Comparison of ENCODE assay signal across 19 cellular contexts in the genomic region with DNA sequence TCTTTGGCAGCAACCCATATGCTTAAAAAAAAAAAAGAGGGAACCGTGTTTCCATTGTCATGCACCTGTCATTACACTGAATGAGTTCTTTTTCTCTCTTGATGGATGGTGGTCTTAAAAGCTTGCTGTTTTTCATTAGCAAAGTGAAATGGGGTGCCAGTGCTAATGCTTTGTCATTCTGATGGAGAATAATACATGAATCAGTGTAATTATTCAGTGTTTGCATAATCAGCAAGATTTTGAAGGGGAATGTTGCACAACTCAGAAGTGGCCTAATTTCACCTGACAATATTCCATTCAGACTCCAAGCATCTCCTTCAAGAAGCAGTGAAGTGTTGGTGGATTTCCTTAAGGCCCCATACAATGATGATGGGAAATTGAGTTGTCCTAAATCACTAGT. TPM values are rescaled to one million over a fixed set of nuclear protein-coding genes. Genes with fewer than 3 reads are reported as not detected.
A peak's percentile ranks its signal among the peaks of the same experiment; 100 is the strongest.
DNase-seq lines count a peak whose midpoint lies in the region; ATAC-seq and TF ChIP-seq lines count a peak whose summit lies in the region.
"Had no signal": no experiment of that assay in that cellular context is flagged by ENCODE, and none has a peak within 500 bp of the region (broad histone marks: within the 10 kb centered on the region; RNA-seq: fewer than 3 reads in every experiment).

No MANE protein-coding gene starts in this region.

- peaks cover 21% of the 10 kb centered on the region for H3K4me1 ChIP-seq in GM23338 (ENCODE audit: insufficient read depth)
- peaks cover 50 to 64% of the 10 kb centered on the region in 2 experiments for H3K4me1 ChIP-seq in SK-N-SH (ENCODE audit: control insufficient read depth in 1 of 2, insufficient read depth in 2 of 2, low read depth in 1 of 2, low read length in 1 of 2)
- peaks cover 0 to 81% (median 56%) of the 10 kb centered on the region in 4 donors for H3K4me1 ChIP-seq in sigmoid colon

- H3F3A ChIP-seq in GM23338 (replicated peaks; ENCODE audit: low read depth) (no peaks in the 10 kb centered on the region), SK-N-SH (replicated peaks; ENCODE audit: insufficient read depth) (peaks cover 56% of the 10 kb centered on the region)

- H2AFZ ChIP-seq in GM23338: no peak overlapping the region
- no peak overlapping the region for H2AFZ ChIP-seq in SK-N-SH (ENCODE audit: low read depth)

- H3K79me2 ChIP-seq in GM23338 (replicated peaks; ENCODE audit: insufficient read depth) (peaks cover 52% of the 10 kb centered on the region), SK-N-SH (ENCODE audit: insufficient read depth) (peaks cover 99% of the 10 kb centered on the region)

- peaks cover 24% of the 10 kb centered on the region for H3K36me3 Mint-ChIP-seq in GM23338 (ENCODE audit: low read depth)
- H3K36me3 Mint-ChIP-seq in nephron progenitor cell (ENCODE audit: low read depth): peaks cover 53% of the 10 kb centered on the region
- H3K36me3 Mint-ChIP-seq: activated naive CD4-positive, alpha-beta T cell treated with anti-CD3 and anti-CD28 coated beads, Interleukin-2, amount 50 U/mL, for 72 hours; IgD-negative memory B cell; memory B cell; stimulated activated memory B cell treated with anti-CD40 and anti-IgM and Interleukin-4, amounts not matched to agents 10 μg/mL and 1 μg/mL and 100 μg/mL, for 72 hours had no signal

- no peaks in the 10 kb centered on the region for H3K27me3 ChIP-seq in GM23338 (ENCODE audit: insufficient read depth)
- no peaks in the 10 kb centered on the region for H3K27me3 ChIP-seq in SK-N-SH (ENCODE audit: insufficient read depth)
- no peaks in the 10 kb centered on the region for H3K27me3 ChIP-seq in sigmoid colon

- POLR2A ChIA-PET in SK-N-SH (lab: Yijun Ruan, JAX): no interaction called here

- H3K9me3 Mint-ChIP-seq in GM23338 (no peaks in the 10 kb centered on the region), nephron progenitor cell (no peaks in the 10 kb centered on the region)
- H3K9me3 Mint-ChIP-seq: activated naive CD4-positive, alpha-beta T cell treated with anti-CD3 and anti-CD28 coated beads, Interleukin-2, amount 50 U/mL, for 72 hours; IgD-negative memory B cell; memory B cell; stimulated activated memory B cell treated with anti-CD40 and anti-IgM and Interleukin-4, amounts not matched to agents 10 μg/mL and 1 μg/mL and 100 μg/mL, for 72 hours had no signal

- peaks cover 2% of the 10 kb centered on the region for H3K27me3 Mint-ChIP-seq in GM23338 (ENCODE audit: insufficient read depth, low read depth, poor library complexity)
- no peaks in the 10 kb centered on the region for H3K27me3 Mint-ChIP-seq in nephron progenitor cell (ENCODE audit: low read depth, poor library complexity)

- H3K27ac Mint-ChIP-seq in GM23338 (0 out of 2 replicates have a peak overlapping the region, but pooled peaks have one; percentile 56), nephron progenitor cell (no peak overlapping the region)
- H3K27ac Mint-ChIP-seq: activated naive CD4-positive, alpha-beta T cell treated with anti-CD3 and anti-CD28 coated beads, Interleukin-2, amount 50 U/mL, for 72 hours; IgD-negative memory B cell; memory B cell; stimulated activated memory B cell treated with anti-CD40 and anti-IgM and Interleukin-4, amounts not matched to agents 10 μg/mL and 1 μg/mL and 100 μg/mL, for 72 hours had no signal

- WGBS in SK-N-SH (ENCODE audit: low lambda C conversion rate): 13% methylated on average over 1 of the region's 1 CpG
- WGBS in sigmoid colon, 2 donors: 43 to 75% methylated on average over 1 of the region's 1 CpG

- no peak for ATAC-seq in GM23338
- ATAC-seq: activated naive CD4-positive, alpha-beta T cell treated with anti-CD3 and anti-CD28 coated beads, Interleukin-2, amount 50 U/mL, for 72 hours; stimulated activated memory B cell treated with anti-CD40 and anti-IgM and Interleukin-4, amounts not matched to agents 10 μg/mL and 1 μg/mL and 100 μg/mL, for 72 hours had no signal

- H3K4me2 ChIP-seq in GM23338: peak overlapping the region; percentile 41; the same call in 1 of the 2 replicates
- H3K4me2 ChIP-seq in SK-N-SH: 0 out of 2 replicates have a peak overlapping the region, but pooled peaks have one; percentile 9

- H4K20me1 ChIP-seq in GM23338 (replicated peaks; ENCODE audit: insufficient read depth) (peaks cover 5% of the 10 kb centered on the region), SK-N-SH (ENCODE audit: insufficient read depth) (peaks cover 84% of the 10 kb centered on the region)

- H3K36me3 ChIP-seq in GM23338 (ENCODE audit: insufficient read depth) (no peaks in the 10 kb centered on the region), SK-N-SH (replicated peaks in 1 of 2; ENCODE audit: control insufficient read depth in 1 of 2, insufficient read depth in 2 of 2, low read length in 1 of 2) (peaks cover 61 to 83% of the 10 kb centered on the region in 2 experiments), sigmoid colon (no peaks in the 10 kb centered on the region)

- no peaks in the 10 kb centered on the region for H3K9me3 ChIP-seq in SK-N-SH
- no peaks in the 10 kb centered on the region for H3K9me3 ChIP-seq in sigmoid colon

- TF ChIP-seq POLR2A in sigmoid colon (IDR thresholded peaks at IDR 0.05): no peak

- H3K4me1 Mint-ChIP-seq in GM23338 (peaks cover 43% of the 10 kb centered on the region), nephron progenitor cell (peaks cover 68% of the 10 kb centered on the region)
- H3K4me1 Mint-ChIP-seq: IgD-negative memory B cell; memory B cell; stimulated activated memory B cell treated with anti-CD40 and anti-IgM and Interleukin-4, amounts not matched to agents 10 μg/mL and 1 μg/mL and 100 μg/mL, for 72 hours had no signal

- H3K9ac ChIP-seq in SK-N-SH: no peak overlapping the region

- H3K4me3 Mint-ChIP-seq in GM23338 (no peak overlapping the region), nephron progenitor cell (no peak overlapping the region)
- H3K4me3 Mint-ChIP-seq: IgD-negative memory B cell; memory B cell; stimulated activated memory B cell treated with anti-CD40 and anti-IgM and Interleukin-4, amounts not matched to agents 10 μg/mL and 1 μg/mL and 100 μg/mL, for 72 hours had no signal

- no peak for TF ChIP-seq CTCF in GM23338 (conservative IDR thresholded peaks at IDR 0.05; ENCODE audit: low read depth in 2 of 2)
- no peak for TF ChIP-seq CTCF in SK-N-SH (IDR thresholded peaks at IDR 0.05)
- TF ChIP-seq CTCF in sigmoid colon (IDR thresholded peaks at IDR 0.05): no peak
- no peak for TF ChIP-seq CTCF in nephron progenitor cell (IDR thresholded peaks at IDR 0.05)

- no peak overlapping the region for H3K4me3 ChIP-seq in GM23338
- H3K4me3 ChIP-seq in SK-N-SH (ENCODE audit: low read depth in 2 of 2, low read length in 1 of 2): no peak overlapping the region
- H3K4me3 ChIP-seq in sigmoid colon: no peak overlapping the region
- H3K4me3 ChIP-seq: skin epidermis had no signal

- H3K27ac ChIP-seq in GM23338 (ENCODE audit: low read depth): no peak overlapping the region
- peak overlapping the region; percentile 41 to 94; a peak in 3 of 4 replicates for H3K27ac ChIP-seq in SK-N-SH (ENCODE audit: low read depth in 2 of 2, low read length in 1 of 2)
- H3K27ac ChIP-seq in sigmoid colon: peak overlapping the region; percentile 30 to 79 (median 63)

- DNase-seq in GM23338 (ENCODE audit: low spot score): no peak
- DNase-seq in SK-N-SH: no peak
- DNase-seq in fibroblast of gingiva (ENCODE audit: low read depth): peak; percentile 46
- DNase-seq in sigmoid colon: no peak
- DNase-seq in GM03348 (ENCODE audit: low spot score): no peak
- no peak for DNase-seq in nephron progenitor cell
- DNase-seq in NCI-H526 treated with DMSO at 0.1 percent for 48 hours (lab: John Stamatoyannopoulos, UW): no peak
- no peak for DNase-seq in NK-92 (lab: John Stamatoyannopoulos, UW; ENCODE audit: unreplicated experiment)
- DNase-seq: activated CD4-positive, alpha-beta T cell treated with anti-CD3 and anti-CD28 coated beads for 4 hours; cerebellar nuclear complex; islet precursor cell; NCI-H345; SIG-M5; T1000 had no signal

- TF ChIP-seq EP300 in SK-N-SH (IDR thresholded peaks at IDR 0.05; ENCODE audit: borderline replicate concordance in 1 of 2, low read depth in 1 of 2, low read length in 1 of 2) (no peak), sigmoid colon (IDR thresholded peaks at IDR 0.05) (no peak)

- CTCF ChIA-PET in SK-N-SH (lab: Yijun Ruan, JAX): interaction anchor here (0.8 to 1.7 kb wide), 4 partner anchors 14 to 363 kb away, joined by 3 to 4 read pairs (median 4); no protein-coding TSS in a partner anchor

- intact Hi-C loops in sigmoid colon (cut with DNase I): loop anchor here (5.0 kb wide), 1 partner anchor 102 kb away; no protein-coding TSS in a partner anchor

- TF ChIP-seq RAD21 in SK-N-SH (IDR thresholded peaks at IDR 0.05; ENCODE audit: low read length): no peak

- no peaks in the 10 kb centered on the region for H3K9me2 ChIP-seq in GM23338 (ENCODE audit: insufficient read depth)
- no peaks in the 10 kb centered on the region for H3K9me2 ChIP-seq in SK-N-SH

TF ChIP-seq in SK-N-SH, 30 proteins besides CTCF, POLR2A, EP300 and RAD21:
- TF ChIP-seq EZH2phosphoT487 (IDR thresholded peaks at IDR 0.05; ENCODE audit: borderline replicate concordance, low read depth) (no peak), NFIC (IDR thresholded peaks at IDR 0.05; ENCODE audit: borderline replicate concordance) (0 out of 2 replicates have a peak, but pooled peaks have one; percentile 8)

RNA-seq across cellular contexts. Expression of gene MAP1B, which starts 38.1 kb away (rescaled TPM):
- 111 and 263 TPM in 2 replicates for total RNA-seq in GM23338 (2014; rRNA removed; shearing (Covaris generic))
- polyA plus RNA-seq in GM23338 (2016; fragmentation: Nextera tagmentation; extraction: Ambion mirVana): 114 and 148 TPM in 2 replicates
- 47.5 and 48.5 TPM in 2 replicates for polyA plus RNA-seq in SK-N-SH (2012; rRNA removed)
- polyA plus RNA-seq in SK-N-SH (2012; cell fraction: cytosol; rRNA removed): 59.8 and 60.6 TPM in 2 replicates
- polyA plus RNA-seq in SK-N-SH (2012; cell fraction: nucleus; rRNA removed): 69.5 and 70.5 TPM in 2 replicates
- 100 to 1,000 TPM in 3 of 4 donors, 10 to 100 TPM in 1; 98.6 to 659 (median 288) TPM for total RNA-seq in sigmoid colon
- polyA plus RNA-seq in sigmoid colon: 1 to 10 TPM in 2 of 3 donors, under 1 TPM in 1; 0.69 to 5.0 (median 1.2) TPM

Comparison
In these comparisons a context has a peak if more than half of its experiments do, and no peak if none do; other contexts are left out.
1. RNA of gene MAP1B, which starts 38.1 kb away (polyA plus RNA-seq): 114 to 148 TPM in GM23338 and 47.5 to 70.5 TPM in SK-N-SH; 0.69 to 5.0 TPM in sigmoid colon; every median in the first group is over 4 times any median in the second.